In genomic region chr17:81396722-81397313, GRCh38 we compare ENCODE assay signal across 1 cellular context.
TF ChIP-seq lines count a peak whose summit lies in the region.

No MANE protein-coding gene starts in this region.

TF ChIP-seq in IMR-90, 13 proteins besides CTCF, POLR2A, EP300 and RAD21 (continued from another document):
- TF ChIP-seq FOS (IDR thresholded peaks at IDR 0.05; ENCODE audit: low read depth, low read length) (no peak), RFX5 (IDR thresholded peaks at IDR 0.05; ENCODE audit: low read depth, low read length) (no peak), BHLHE40 (IDR thresholded peaks at IDR 0.05; ENCODE audit: low read depth, low read length) (no peak), CEBPB (IDR thresholded peaks at IDR 0.05; ENCODE audit: low read depth, low read length) (no peak), MAFK (IDR thresholded peaks at IDR 0.05; ENCODE audit: low read depth, low read length) (peak; percentile 70), MXI1 (IDR thresholded peaks at IDR 0.05; ENCODE audit: borderline replicate concordance, low read depth, low read length) (no peak)
